Comparison of ENCODE assay signal across 9 cellular contexts in the genomic region with DNA sequence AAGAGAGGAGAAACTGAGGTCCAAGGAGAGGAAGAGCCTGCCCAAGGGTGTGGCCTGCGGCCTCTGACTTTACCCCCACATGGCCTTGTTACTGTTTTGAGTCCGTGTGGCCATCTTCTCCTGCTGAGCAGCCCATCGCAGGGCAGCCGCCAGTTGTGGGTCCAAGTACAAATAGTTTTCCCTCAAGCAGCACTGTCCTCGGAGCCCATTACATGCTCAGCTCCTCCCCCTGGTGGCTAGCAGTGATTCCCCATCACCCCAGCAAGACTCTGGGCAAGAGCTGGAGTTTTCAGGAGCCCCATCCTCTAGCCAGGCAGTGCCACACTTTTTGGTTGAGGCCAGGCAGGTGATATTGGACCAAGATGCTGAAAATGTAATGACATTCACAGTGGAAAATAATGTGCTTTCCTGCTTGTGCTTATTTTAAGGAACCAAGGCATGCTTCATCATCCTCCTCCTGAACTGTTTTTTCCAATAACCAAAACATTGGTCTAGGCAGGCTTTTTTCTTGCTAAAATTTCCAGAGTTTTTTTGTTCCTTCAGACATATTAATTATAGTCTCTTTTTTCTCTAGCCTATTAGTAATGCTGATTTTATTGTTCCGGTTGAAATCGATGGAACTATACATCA. TPM values are rescaled to one million over a fixed set of nuclear protein-coding genes. Genes with fewer than 3 reads are reported as not detected.
DNase-seq lines count a peak whose midpoint lies in the region; ATAC-seq and TF ChIP-seq lines count a peak whose summit lies in the region.
"Had no signal": no experiment of that assay in that cellular context is flagged by ENCODE, and none has a peak within 500 bp of the region (broad histone marks: within the 10 kb centered on the region; RNA-seq: fewer than 3 reads in every experiment).

No MANE protein-coding gene starts in this region.

- peak; percentile 84 for TF ChIP-seq CTCF in SK-N-SH (IDR thresholded peaks at IDR 0.05)
- peak; percentile 89 for TF ChIP-seq CTCF in left ventricle myocardium inferior (IDR thresholded peaks at IDR 0.05; ENCODE audit: borderline replicate concordance)
- TF ChIP-seq CTCF in retinal pigment epithelial cell (conservative IDR thresholded peaks at IDR 0.05; ENCODE audit: low read depth, low read length) = peak; percentile 95

- H3F3A ChIP-seq in SK-N-SH (replicated peaks; ENCODE audit: insufficient read depth) = no peaks in the 10 kb centered on the region

- no peaks in the 10 kb centered on the region for H3K9me3 Mint-ChIP-seq in activated naive CD4-positive, alpha-beta T cell treated with anti-CD3 and anti-CD28 coated beads, Interleukin-2, amount 50 U/mL, for 72 hours
- H3K9me3 Mint-ChIP-seq: stimulated activated naive CD8-positive, alpha-beta T cell treated with anti-CD3 and anti-CD28 coated beads, Interleukin-15, Interleukin-2, amounts not matched to agents 100 ng/mL and 50 ng/mL, for 24 hours had no signal

- H3K9ac ChIP-seq in SK-N-SH = no peak overlapping the region

- H3K9me2 ChIP-seq in SK-N-SH = no peaks in the 10 kb centered on the region

- POLR2A ChIA-PET in SK-N-SH (lab: Yijun Ruan, JAX) = interaction anchor here (0.6 to 1.0 kb wide), 3 partner anchors 37 to 113 kb away, joined by 3 to 6 read pairs (median 3); no protein-coding TSS in a partner anchor

- no peak overlapping the region for H3K27ac ChIP-seq in SK-N-SH (ENCODE audit: low read depth in 2 of 2, low read length in 1 of 2)
- H3K27ac ChIP-seq in left ventricle myocardium inferior (replicated peaks) = peak overlapping the region; percentile 72

- H3K36me3 ChIP-seq in SK-N-SH (replicated peaks in 1 of 2; ENCODE audit: control insufficient read depth in 1 of 2, insufficient read depth in 2 of 2, low read length in 1 of 2) (peaks cover 12 to 25% of the 10 kb centered on the region in 2 experiments), left ventricle myocardium inferior (peaks cover 18% of the 10 kb centered on the region)

- 68% methylated on average over 7 of the region's 7 CpGs for whole genome bisulfite sequencing in SK-N-SH (ENCODE audit: low lambda C conversion rate)

- in situ Hi-C loops in ACHN (cut with HindIII; ENCODE audit: low pct_ligation_motif_present, low pct_unique_long_range_greater_than_20kb, low sequenced_read_pairs) = no loop called here

- no peak overlapping the region for H3K27ac Mint-ChIP-seq in activated naive CD4-positive, alpha-beta T cell treated with anti-CD3 and anti-CD28 coated beads, Interleukin-2, amount 50 U/mL, for 72 hours
- H3K27ac Mint-ChIP-seq: stimulated activated naive CD8-positive, alpha-beta T cell treated with anti-CD3 and anti-CD28 coated beads, Interleukin-15, Interleukin-2, amounts not matched to agents 100 ng/mL and 50 ng/mL, for 24 hours had no signal

- no peak for TF ChIP-seq EP300 in SK-N-SH (IDR thresholded peaks at IDR 0.05; ENCODE audit: borderline replicate concordance in 1 of 2, low read depth in 1 of 2, low read length in 1 of 2)

- no peak overlapping the region for H3K4me2 ChIP-seq in SK-N-SH

- CTCF ChIA-PET in SK-N-SH (lab: Yijun Ruan, JAX) = interaction anchor here (0.6 to 5.3 kb wide), 24 partner anchors 8 to 670 kb away, joined by 3 to 33 read pairs (median 5); no protein-coding TSS in a partner anchor

- H2AFZ ChIP-seq in SK-N-SH (ENCODE audit: low read depth) = no peak overlapping the region

- peak; percentile 86 for TF ChIP-seq RAD21 in SK-N-SH (IDR thresholded peaks at IDR 0.05; ENCODE audit: low read length)

- peak; percentile 67 for DNase-seq in ACHN
- DNase-seq in SK-N-SH = peak; percentile 77
- peak in 1 of 2 donors; percentile 67 for DNase-seq in activated naive CD4-positive, alpha-beta T cell treated with anti-CD3 and anti-CD28 coated beads, Interleukin-2, amount 50 U/mL, for 72 hours (ENCODE audit: low spot score in 2 of 2)
- peak; percentile 63 for DNase-seq in left ventricle myocardium inferior
- DNase-seq in retinal pigment epithelial cell (ENCODE audit: low read depth) = no peak
- no peak for DNase-seq in cortex of kidney (lab: John Stamatoyannopoulos, UW)

- H3K4me1 ChIP-seq in SK-N-SH (ENCODE audit: control insufficient read depth in 1 of 2, insufficient read depth in 2 of 2, low read depth in 1 of 2, low read length in 1 of 2) = peaks cover 7 to 8% of the 10 kb centered on the region in 2 experiments; a peak in 3 of 4 replicates
- H3K4me1 ChIP-seq in left ventricle myocardium inferior = peaks cover 56% of the 10 kb centered on the region

- H4K20me1 ChIP-seq in SK-N-SH (ENCODE audit: insufficient read depth) = no peaks in the 10 kb centered on the region

- intact Hi-C loops in left ventricle myocardium inferior (cut with micrococcal nuclease) = no loop called here

- H3K27me3 ChIP-seq in SK-N-SH (ENCODE audit: insufficient read depth) = no peaks in the 10 kb centered on the region
- no peaks in the 10 kb centered on the region for H3K27me3 ChIP-seq in left ventricle myocardium inferior (ENCODE audit: low read depth)

- no peak overlapping the region for H3K4me3 ChIP-seq in SK-N-SH (ENCODE audit: low read depth in 2 of 2, low read length in 1 of 2)
- no peak overlapping the region for H3K4me3 ChIP-seq in left ventricle myocardium inferior
- no peak overlapping the region for H3K4me3 ChIP-seq in retinal pigment epithelial cell (ENCODE audit: low read length)

- no peaks in the 10 kb centered on the region for H3K79me2 ChIP-seq in SK-N-SH (ENCODE audit: insufficient read depth)

- H3K9me3 ChIP-seq in SK-N-SH (no peaks in the 10 kb centered on the region), left ventricle myocardium inferior (replicated peaks) (no peaks in the 10 kb centered on the region)

- H3K36me3 Mint-ChIP-seq in activated naive CD4-positive, alpha-beta T cell treated with anti-CD3 and anti-CD28 coated beads, Interleukin-2, amount 50 U/mL, for 72 hours = no peaks in the 10 kb centered on the region

- ATAC-seq in GM18499 (IDR thresholded peaks at IDR 0.05; ENCODE audit: insufficient read depth, unreplicated experiment) = peak; percentile 49
- peak; percentile 63 for ATAC-seq in HG03280 (IDR thresholded peaks at IDR 0.05; ENCODE audit: unreplicated experiment)
- peak; percentile 81 to 88 for ATAC-seq in activated naive CD4-positive, alpha-beta T cell treated with anti-CD3 and anti-CD28 coated beads, Interleukin-2, amount 50 U/mL, for 72 hours

TF ChIP-seq in SK-N-SH, 30 proteins besides CTCF, POLR2A, EP300 and RAD21:
- TF ChIP-seq SMC3 (IDR thresholded peaks at IDR 0.05; ENCODE audit: low read depth, low read length) = peak; percentile 95
- TF ChIP-seq TEAD4 (IDR thresholded peaks at IDR 0.05; ENCODE audit: borderline replicate concordance, insufficient read depth) = no peak

RNA-seq across cellular contexts. Expression of gene VILL, which starts 23.2 kb away (rescaled TPM):
- 8.6 and 8.8 TPM in 2 replicates for polyA plus RNA-seq in SK-N-SH (2012; rRNA removed)
- polyA plus RNA-seq in SK-N-SH (2012; cell fraction: cytosol; rRNA removed) = 2.4 and 3.9 TPM in 2 replicates
- 28.7 and 29.0 TPM in 2 replicates for polyA plus RNA-seq in SK-N-SH (2012; cell fraction: nucleus; rRNA removed)
- 10 to 100 TPM; 13.2 to 13.8 TPM for total RNA-seq in activated naive CD4-positive, alpha-beta T cell treated with anti-CD3 and anti-CD28 coated beads, Interleukin-2, amount 50 U/mL, for 72 hours
- 3.6 TPM for total RNA-seq in left ventricle myocardium inferior

Comparison
In these comparisons a context has a peak if more than half of its experiments do, and no peak if none do; other contexts are left out.
1. DNase-seq: peak in ACHN (single experiment), SK-N-SH (single experiment) and left ventricle myocardium inferior (single experiment); none in retinal pigment epithelial cell (single experiment) and cortex of kidney (single experiment).
2. Peak in every context shown above with its lines, with median percentiles within 50 percentile points of each other: ATAC-seq and CTCF ChIP-seq.